15 cellular contexts compared by ENCODE assay signal in the genomic region with DNA sequence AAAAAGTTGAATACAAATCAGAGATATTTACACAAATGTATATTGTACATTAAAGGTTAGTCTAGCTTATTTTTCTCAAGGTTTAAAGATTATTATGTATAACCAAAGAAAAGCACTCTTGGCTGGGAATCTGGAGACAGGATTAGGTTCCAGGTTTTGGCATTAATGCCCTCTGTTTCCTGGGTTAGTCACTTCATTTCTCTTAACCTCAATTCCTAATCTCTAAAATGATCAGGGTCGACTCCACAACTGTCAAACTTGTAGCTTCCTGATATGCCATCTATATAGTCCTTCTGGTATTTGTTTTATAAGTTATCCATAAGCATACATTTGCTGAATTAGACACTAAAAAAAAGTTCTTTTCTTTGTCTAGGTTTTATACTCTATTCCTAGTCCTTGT. TPM values are rescaled to one million over a fixed set of nuclear protein-coding genes. Genes with fewer than 3 reads are reported as not detected.
DNase-seq lines count a peak whose midpoint lies in the region; ATAC-seq and TF ChIP-seq lines count a peak whose summit lies in the region.
"Had no signal": no experiment of that assay in that cellular context is flagged by ENCODE, and none has a peak within 500 bp of the region (broad histone marks: within the 10 kb centered on the region; RNA-seq: fewer than 3 reads in every experiment).

No MANE protein-coding gene starts in this region.

- peaks cover 38% of the 10 kb centered on the region for H3K4me1 Mint-ChIP-seq in neural crest cell

- H3K27ac Mint-ChIP-seq in neural crest cell (ENCODE audit: unreplicated experiment) = no peak overlapping the region

- no peak for ATAC-seq in GM19397 (IDR thresholded peaks at IDR 0.05; ENCODE audit: unreplicated experiment)

- no peaks in the 10 kb centered on the region for H3K9me3 Mint-ChIP-seq in neural crest cell

- H3K9me3 ChIP-seq in OCI-LY3 (ENCODE audit: insufficient read depth, low read length) = no peaks in the 10 kb centered on the region
- H3K9me3 ChIP-seq in MG63 = no peaks in the 10 kb centered on the region

- H3K27ac ChIP-seq in OCI-LY3 (ENCODE audit: low read length) (no peak overlapping the region), caudate nucleus (ENCODE audit: low read depth, low read length) (peak overlapping the region; percentile 52)
- H3K27ac ChIP-seq: 22Rv1, KMS-11, RWPE1 had no signal

- no peaks in the 10 kb centered on the region for H3K36me3 Mint-ChIP-seq in neural crest cell (ENCODE audit: low read depth)

- H3K27me3 Mint-ChIP-seq in neural crest cell (ENCODE audit: low read depth) = peaks cover 12% of the 10 kb centered on the region

- H2AFZ ChIP-seq in OCI-LY3 (ENCODE audit: low read depth, low read length) = no peak overlapping the region

- H3K4me3 ChIP-seq in OCI-LY3 (ENCODE audit: low read length) (peak overlapping the region; percentile 78), MG63 (no peak overlapping the region)

- DNase-seq in DMS 273 (lab: John Stamatoyannopoulos, UW; ENCODE audit: unreplicated experiment) = peak; percentile 25
- DNase-seq in DMS 273 treated with DMSO at 0.1 percent for 48 hours (lab: John Stamatoyannopoulos, UW) = no peak
- no peak for DNase-seq in caudate nucleus (lab: John Stamatoyannopoulos, UW)
- no peak for DNase-seq in neural crest cell (ENCODE audit: low read depth, low spot score)
- DNase-seq in retina = no peak
- no peak for DNase-seq in MG63
- DNase-seq: activated effector memory CD4-positive, alpha-beta T cell treated with anti-CD3 and anti-CD28 coated beads, Interleukin-2, amount 50 U/mL, for 16 hours; cortex of kidney; foreskin melanocyte; stimulated activated CD4-positive, alpha-beta T cell treated with anti-CD3 and anti-CD28 coated beads, Interleukin-1b, Interleukin-23, amount 100 ng/mL, for 48 hours had no signal

- H3K4me2 ChIP-seq in OCI-LY3 (ENCODE audit: low read length) = peak overlapping the region; percentile 97

- H3K79me2 ChIP-seq in OCI-LY3 (ENCODE audit: low read length) = peaks cover 74% of the 10 kb centered on the region

- no peak overlapping the region for H3K9ac ChIP-seq in OCI-LY3 (ENCODE audit: low read length)
- H3K9ac ChIP-seq: KMS-11 had no signal

- H4K20me1 ChIP-seq in OCI-LY3 (ENCODE audit: insufficient read depth, low read length) = peaks cover 61% of the 10 kb centered on the region

- peak overlapping the region; percentile 79 for H3K4me3 Mint-ChIP-seq in neural crest cell

- no peaks in the 10 kb centered on the region for H3K27me3 ChIP-seq in OCI-LY3 (ENCODE audit: low read depth, low read length)
- H3K27me3 ChIP-seq in MG63 = no peaks in the 10 kb centered on the region; the same call in 1 of the 2 replicates

- TF ChIP-seq CTCF in OCI-LY3 (IDR thresholded peaks at IDR 0.05; ENCODE audit: low read depth, low read length) = no peak
- TF ChIP-seq CTCF in neural crest cell (conservative IDR thresholded peaks at IDR 0.05) = no peak

- H3K4me1 ChIP-seq in OCI-LY3 (ENCODE audit: low read length) = peaks cover 42% of the 10 kb centered on the region

- H3K36me3 ChIP-seq in OCI-LY3 (replicated peaks; ENCODE audit: low read depth, low read length) (peaks cover 17% of the 10 kb centered on the region), MG63 (no peaks in the 10 kb centered on the region)

RNA-seq across cellular contexts. Expression of gene ITPR2, which starts 2.6 kb away (rescaled TPM):
- total RNA-seq in neural crest cell = 13.9 and 16.7 TPM in 2 replicates
- total RNA-seq in MG63 (2014; rRNA removed; shearing (Covaris generic); ENCODE audit: low replicate concordance) = 3.6 and 4.6 TPM in 2 replicates
